ENCODE assay signal across 12 cellular contexts in the genomic region with DNA sequence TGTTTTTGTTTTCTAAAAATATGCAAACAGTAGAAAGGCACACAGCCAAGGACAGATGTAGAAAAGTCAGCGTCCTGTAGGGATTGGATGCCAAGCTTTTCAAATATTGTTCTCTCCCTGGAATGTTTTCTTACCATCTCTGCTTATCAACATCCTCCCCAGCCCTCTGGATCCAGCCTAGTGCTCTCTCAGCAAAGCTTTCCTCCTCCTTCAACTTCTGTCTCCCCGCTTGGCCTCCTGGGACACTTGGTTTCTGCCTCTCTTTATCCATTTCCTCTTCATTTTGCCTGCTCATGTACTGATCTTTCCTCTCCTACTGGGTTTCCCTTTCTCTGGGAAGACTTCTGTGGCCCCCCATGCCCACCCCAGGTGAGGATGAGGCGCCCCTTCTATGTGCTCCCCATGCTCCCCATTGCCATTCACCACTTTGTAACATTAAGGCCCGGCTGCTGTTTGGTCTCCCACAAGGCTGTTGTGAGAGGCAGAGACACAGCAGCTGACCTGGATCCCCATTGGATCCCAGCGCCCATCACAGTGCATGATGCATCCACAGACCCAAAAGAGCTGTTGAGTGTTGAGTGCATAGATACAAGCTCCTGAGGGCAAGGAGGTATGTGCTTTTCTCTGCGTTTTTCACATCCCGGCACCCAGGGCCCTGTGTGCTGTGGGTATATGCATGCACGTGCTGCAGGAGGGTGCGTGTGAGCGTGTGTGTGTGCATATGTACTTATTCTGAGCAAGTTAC. TPM values are rescaled to one million over a fixed set of nuclear protein-coding genes. Genes with fewer than 3 reads are reported as not detected.
DNase-seq lines count a peak whose midpoint lies in the region; ATAC-seq and TF ChIP-seq lines count a peak whose summit lies in the region.
"Had no signal": no experiment of that assay in that cellular context is flagged by ENCODE, and none has a peak within 500 bp of the region (broad histone marks: within the 10 kb centered on the region; RNA-seq: fewer than 3 reads in every experiment).

No MANE protein-coding gene starts in this region.

- no peak for TF ChIP-seq RAD21 in IMR-90 (IDR thresholded peaks at IDR 0.05; ENCODE audit: low read length)

- H2AFZ ChIP-seq in IMR-90 (replicated peaks; ENCODE audit: low read length, poor library complexity) = no peak overlapping the region

- peak; percentile 13 for DNase-seq in IMR-90
- DNase-seq in activated effector memory CD4-positive, alpha-beta T cell treated with anti-CD3 and anti-CD28 coated beads, Interleukin-2, amount 50 U/mL, for 16 hours = peak; percentile 69
- peak; percentile 69 for DNase-seq in fibroblast of villous mesenchyme (ENCODE audit: low read depth)
- peak; percentile 44 for DNase-seq in smooth muscle cell of the brain vasculature (ENCODE audit: low read depth, low spot score)
- DNase-seq in NCI-H2029 treated with DMSO at 0.1 percent for 48 hours (lab: John Stamatoyannopoulos, UW) = no peak
- no peak for DNase-seq in H7
- no peak for DNase-seq in DMS53 (lab: John Stamatoyannopoulos, UW)
- DNase-seq: Karpas-422 had no signal

- no peaks in the 10 kb centered on the region for H4K20me1 ChIP-seq in IMR-90 (ENCODE audit: insufficient read depth, low read length)

- H2AK9ac ChIP-seq in IMR-90 (replicated peaks; ENCODE audit: low read depth, low read length, poor library complexity) = peak overlapping the region; percentile 11

- H4K91ac ChIP-seq in IMR-90 (ENCODE audit: insufficient read depth, low read depth, low read length) = no peak overlapping the region

- H4K5ac ChIP-seq in IMR-90 (ENCODE audit: low read depth, low read length) = no peak overlapping the region; the same call in 1 of the 2 replicates

- H3K56ac ChIP-seq in IMR-90 (ENCODE audit: extremely low read depth, insufficient read depth, low read length) = no peak overlapping the region

- no peaks in the 10 kb centered on the region; the same call in 1 of the 2 replicates for H3K36me3 ChIP-seq in IMR-90 (ENCODE audit: control insufficient read depth, insufficient read depth, low read length)
- H3K36me3 ChIP-seq in H7 (replicated peaks; ENCODE audit: control insufficient read depth, insufficient read depth, low read length) = no peaks in the 10 kb centered on the region; the same call in 1 of the 2 replicates
- H3K36me3 ChIP-seq: cardiac muscle cell, SJSA1 had no signal

- H3K4me3 ChIP-seq in IMR-90 (ENCODE audit: insufficient read depth, low read depth, low read length) = no peak overlapping the region
- no peak overlapping the region for H3K4me3 ChIP-seq in fibroblast of villous mesenchyme (ENCODE audit: low read depth, low read length)
- no peak overlapping the region for H3K4me3 ChIP-seq in H7 (ENCODE audit: insufficient read depth, low read depth, low read length)
- H3K4me3 ChIP-seq: cardiac muscle cell, lung, SJSA1 had no signal

- no peak overlapping the region for H2BK5ac ChIP-seq in IMR-90 (ENCODE audit: low read depth, low read length, poor library complexity, severe bottlenecking)

- H3K18ac ChIP-seq in IMR-90 (ENCODE audit: low read depth, low read length) = no peak overlapping the region

- H3K14ac ChIP-seq in IMR-90 (replicated peaks; ENCODE audit: low read depth, low read length) = no peak overlapping the region

- H2AK5ac ChIP-seq in IMR-90 (ENCODE audit: low read depth, low read length) = no peak overlapping the region; the same call in 1 of the 2 replicates

- TF ChIP-seq CTCF in IMR-90 (conservative IDR thresholded peaks at IDR 0.05; ENCODE audit: low read depth, low read length) = no peak
- TF ChIP-seq CTCF in fibroblast of villous mesenchyme (IDR thresholded peaks at IDR 0.05; ENCODE audit: insufficient read depth, low read depth, low read length) = no peak

- ATAC-seq in IMR-90 (ENCODE audit: low read depth) = peak; percentile 68
- no peak for ATAC-seq in HG02870 (IDR thresholded peaks at IDR 0.05; ENCODE audit: unreplicated experiment)

- peaks cover 5 to 29% of the 10 kb centered on the region in 2 experiments; a peak in 2 of 4 replicates for H3K79me1 ChIP-seq in IMR-90 (ENCODE audit: low read depth in 1 of 2, low read length in 2 of 2)

- H3K23ac ChIP-seq in IMR-90 (ENCODE audit: low read depth, low read length) = no peak overlapping the region

- H3K9me3 ChIP-seq in IMR-90 (ENCODE audit: control insufficient read depth, insufficient read depth, low read length) = no peaks in the 10 kb centered on the region
- H3K9me3 ChIP-seq: SJSA1 had no signal

- no peaks in the 10 kb centered on the region for H3K27me3 ChIP-seq in IMR-90 (ENCODE audit: control insufficient read depth, insufficient read depth, low read length)
- no peaks in the 10 kb centered on the region for H3K27me3 ChIP-seq in H7 (ENCODE audit: control insufficient read depth, insufficient read depth, low read length)
- H3K27me3 ChIP-seq: cardiac muscle cell, SJSA1 had no signal

- H2BK20ac ChIP-seq in IMR-90 (ENCODE audit: low read depth, low read length) = no peak overlapping the region

- peaks cover 26% of the 10 kb centered on the region for H3K9me1 ChIP-seq in IMR-90 (ENCODE audit: insufficient read depth, low read length)

- H2BK15ac ChIP-seq in IMR-90 (ENCODE audit: low read depth, low read length) = no peak overlapping the region

- peak overlapping the region; percentile 5; the same call in 1 of the 2 replicates for H3K27ac ChIP-seq in IMR-90 (ENCODE audit: insufficient read depth, low read length)
- H3K27ac ChIP-seq: cardiac muscle cell, SJSA1 had no signal

- no peak overlapping the region for H4K8ac ChIP-seq in IMR-90 (ENCODE audit: low read depth in 2 of 2, low read length in 2 of 2)

- no TSS peak for BruUV-seq in IMR-90 (replicated peaks; lab: Mats Ljungman, UMichigan)

- CTCF ChIA-PET in IMR-90 (lab: Yijun Ruan, JAX) = interaction anchor here (1.0 to 1.5 kb wide), 2 partner anchors 120 to 122 kb away, joined by 3 read pairs; no protein-coding TSS in a partner anchor

- no peak overlapping the region for H3K4ac ChIP-seq in IMR-90 (ENCODE audit: low read depth, low read length)

- intact Hi-C loops in IMR-90 (cut with micrococcal nuclease) = no loop called here

- H3K9ac ChIP-seq in IMR-90 (ENCODE audit: low read depth, low read length) = no peak overlapping the region

- WGBS in IMR-90 (ENCODE audit: extremely low coverage in 2 of 2, insufficient read length in 1 of 2), 2 experiments = 93% methylated on average over 4 of the region's 10 CpGs; no CpG with 5 or more reads in 1 of the 2 experiments

- peaks cover 16% of the 10 kb centered on the region for H3K4me1 ChIP-seq in IMR-90 (ENCODE audit: control insufficient read depth, insufficient read depth, low read length)
- H3K4me1 ChIP-seq: SJSA1 had no signal

- dilution Hi-C loops in IMR-90 (cut with HindIII; ENCODE audit: low sequenced_read_pairs, unreplicated experiment) = no loop called here

- POLR2A ChIA-PET in IMR-90 (lab: Charles Lee; ENCODE audit: unreplicated experiment) = no interaction called here

- no peak overlapping the region; the same call in 1 of the 2 replicates for H2BK120ac ChIP-seq in IMR-90 (ENCODE audit: low read depth, low read length)

- H3K4me2 ChIP-seq in IMR-90 (ENCODE audit: low read depth, low read length) = no peak overlapping the region; the same call in 1 of the 2 replicates

- TF ChIP-seq POLR2A in IMR-90 (IDR thresholded peaks at IDR 0.05; ENCODE audit: low read depth, low read length) = no peak

- in situ Hi-C loops in IMR-90 (cut with MboI; ENCODE audit: low sequenced_read_pairs) = no loop called here

TF ChIP-seq in IMR-90, 13 proteins besides CTCF, POLR2A, EP300 and RAD21 (continues in another document):
- TF ChIP-seq, protein P1, sequence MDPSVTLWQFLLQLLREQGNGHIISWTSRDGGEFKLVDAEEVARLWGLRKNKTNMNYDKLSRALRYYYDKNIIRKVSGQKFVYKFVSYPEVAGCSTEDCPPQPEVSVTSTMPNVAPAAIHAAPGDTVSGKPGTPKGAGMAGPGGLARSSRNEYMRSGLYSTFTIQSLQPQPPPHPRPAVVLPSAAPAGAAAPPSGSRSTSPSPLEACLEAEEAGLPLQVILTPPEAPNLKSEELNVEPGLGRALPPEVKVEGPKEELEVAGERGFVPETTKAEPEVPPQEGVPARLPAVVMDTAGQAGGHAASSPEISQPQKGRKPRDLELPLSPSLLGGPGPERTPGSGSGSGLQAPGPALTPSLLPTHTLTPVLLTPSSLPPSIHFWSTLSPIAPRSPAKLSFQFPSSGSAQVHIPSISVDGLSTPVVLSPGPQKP (IDR thresholded peaks at IDR 0.05; ENCODE audit: borderline replicate concordance, low read depth, low read length) = no peak
- TF ChIP-seq SMC3 (IDR thresholded peaks at IDR 0.05; ENCODE audit: low read depth, low read length) = no peak
- TF ChIP-seq RCOR1 (IDR thresholded peaks at IDR 0.05; ENCODE audit: insufficient replicate concordance, low read length) = no peak
- no peak for TF ChIP-seq MAZ (IDR thresholded peaks at IDR 0.05; ENCODE audit: borderline replicate concordance, low read depth, low read length)
- TF ChIP-seq MXI1 (IDR thresholded peaks at IDR 0.05; ENCODE audit: borderline replicate concordance, low read depth, low read length) = no peak
- TF ChIP-seq, protein P2, sequence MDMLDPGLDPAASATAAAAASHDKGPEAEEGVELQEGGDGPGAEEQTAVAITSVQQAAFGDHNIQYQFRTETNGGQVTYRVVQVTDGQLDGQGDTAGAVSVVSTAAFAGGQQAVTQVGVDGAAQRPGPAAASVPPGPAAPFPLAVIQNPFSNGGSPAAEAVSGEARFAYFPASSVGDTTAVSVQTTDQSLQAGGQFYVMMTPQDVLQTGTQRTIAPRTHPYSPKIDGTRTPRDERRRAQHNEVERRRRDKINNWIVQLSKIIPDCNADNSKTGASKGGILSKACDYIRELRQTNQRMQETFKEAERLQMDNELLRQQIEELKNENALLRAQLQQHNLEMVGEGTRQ (IDR thresholded peaks at IDR 0.05; ENCODE audit: low read depth, low read length) = no peak
- TF ChIP-seq RFX5 (IDR thresholded peaks at IDR 0.05; ENCODE audit: low read depth, low read length) = no peak
- no peak for TF ChIP-seq CHD1 (IDR thresholded peaks at IDR 0.05; ENCODE audit: low read depth, low read length)
- TF ChIP-seq NFE2L2 (IDR thresholded peaks at IDR 0.05; ENCODE audit: low read depth, low read length) = no peak
- no peak for TF ChIP-seq BHLHE40 (IDR thresholded peaks at IDR 0.05; ENCODE audit: low read depth, low read length)
- TF ChIP-seq CEBPB (IDR thresholded peaks at IDR 0.05; ENCODE audit: low read depth, low read length) = no peak

RNA-seq across cellular contexts. Expression of a gene that starts 38.2 kb away (rescaled TPM):
- total RNA-seq in IMR-90 (2012; rRNA removed) (7.2 TPM in 2 replicates), fibroblast of villous mesenchyme (5.2 and 9.7 TPM in 2 replicates)
- polyA plus RNA-seq in IMR-90 (2012; rRNA removed) = 36.5 and 36.6 TPM in 2 replicates
- polyA plus RNA-seq in IMR-90 (2012; cell fraction: cytosol; rRNA removed) = 23.4 and 26.6 TPM in 2 replicates
- 208 and 301 TPM in 2 replicates for polyA plus RNA-seq in IMR-90 (2012; cell fraction: nucleus; rRNA removed; ENCODE audit: low replicate concordance)
- total RNA-seq in H7 (2014; rRNA removed; shearing (Covaris generic)) = 35.9 and 38.9 TPM in 2 replicates

RNA-seq across cellular contexts. Expression of a gene that starts 56.0 kb away (rescaled TPM):
- total RNA-seq in IMR-90 (2012; rRNA removed) (not detected in 2 replicates), fibroblast of villous mesenchyme (not detected in 2 replicates)
- polyA plus RNA-seq in IMR-90 (2012; rRNA removed) = not detected in 2 replicates
- 0.01 TPM in 1 of 2 replicates, not detected in the other for polyA plus RNA-seq in IMR-90 (2012; cell fraction: cytosol; rRNA removed)
- polyA plus RNA-seq in IMR-90 (2012; cell fraction: nucleus; rRNA removed; ENCODE audit: low replicate concordance) = 0.02 and 0.14 TPM in 2 replicates
- total RNA-seq in H7 (2014; rRNA removed; shearing (Covaris generic)) = not detected in 2 replicates
- total RNA-seq: SJSA1 had no signal

Comparison
In these comparisons a context has a peak if more than half of its experiments do, and no peak if none do; other contexts are left out.
1. DNase-seq: peak in IMR-90 (single experiment), activated effector memory CD4-positive, alpha-beta T cell treated with anti-CD3 and anti-CD28 coated beads, Interleukin-2, amount 50 U/mL, for 16 hours (single experiment), fibroblast of villous mesenchyme (single experiment) and smooth muscle cell of the brain vasculature (single experiment); none in NCI-H2029 treated with DMSO at 0.1 percent for 48 hours (single experiment), H7 (single experiment) and DMS53 (single experiment).